9 cellular contexts compared by ENCODE assay signal in genomic region chr22:41216984-41217383, GRCh38. TPM values are rescaled to one million over a fixed set of nuclear protein-coding genes. Genes with fewer than 3 reads are reported as not detected.
A peak's percentile ranks its signal among the peaks of the same experiment; 100 is the strongest.
DNase-seq lines count a peak whose midpoint lies in the region; ATAC-seq lines count a peak whose summit lies in the region.
"Had no signal": no experiment of that assay in that cellular context is flagged by ENCODE, and none has a peak within 500 bp of the region (broad histone marks: within the 10 kb centered on the region; RNA-seq: fewer than 3 reads in every experiment).

No MANE protein-coding gene starts in this region.

- H3K4me1 Mint-ChIP-seq in dendritic cell treated with granulocyte-macrophage colony-stimulating factor and Interleukin-4, amounts not matched to agents 40 ng/mL and 50 ng/mL, for 4 days (ENCODE audit: low read depth), result peaks cover 27% of the 10 kb centered on the region

- H3K36me3 ChIP-seq in BLaER1, result peaks cover 80% of the 10 kb centered on the region

- peaks cover 34% of the 10 kb centered on the region for H3K9me3 ChIP-seq in BLaER1

- no peaks in the 10 kb centered on the region for H3K9me3 Mint-ChIP-seq in dendritic cell treated with granulocyte-macrophage colony-stimulating factor and Interleukin-4, amounts not matched to agents 40 ng/mL and 50 ng/mL, for 4 days

- intact Hi-C loops in dendritic cell treated with granulocyte-macrophage colony-stimulating factor and Interleukin-4, amounts not matched to agents 40 ng/mL and 50 ng/mL, for 4 days (cut with micrococcal nuclease), result loop anchor here (1.0 to 5.0 kb wide), 2 partner anchors 9 to 70 kb away; partner anchors contain the start of gene RANGAP1

- H3K27me3 Mint-ChIP-seq in dendritic cell treated with granulocyte-macrophage colony-stimulating factor and Interleukin-4, amounts not matched to agents 40 ng/mL and 50 ng/mL, for 4 days, result no peaks in the 10 kb centered on the region

- peak overlapping the region; percentile 19 for H3K4me3 Mint-ChIP-seq in dendritic cell treated with granulocyte-macrophage colony-stimulating factor and Interleukin-4, amounts not matched to agents 40 ng/mL and 50 ng/mL, for 4 days

- H3K36me3 Mint-ChIP-seq in dendritic cell treated with granulocyte-macrophage colony-stimulating factor and Interleukin-4, amounts not matched to agents 40 ng/mL and 50 ng/mL, for 4 days (ENCODE audit: low read depth), result peaks cover 82% of the 10 kb centered on the region

- peak overlapping the region; percentile 79 for H3K4me2 ChIP-seq in BLaER1

- ATAC-seq in HG03432 (IDR thresholded peaks at IDR 0.05; ENCODE audit: unreplicated experiment), result no peak

- peak overlapping the region; percentile 3; the same call in 1 of the 2 replicates for H3K4me3 ChIP-seq in BLaER1
- H3K4me3 ChIP-seq: cardiac muscle cell had no signal

- H3K9ac ChIP-seq in BLaER1, result peak overlapping the region; percentile 61

- peak overlapping the region; percentile 84 for H3K27ac Mint-ChIP-seq in dendritic cell treated with granulocyte-macrophage colony-stimulating factor and Interleukin-4, amounts not matched to agents 40 ng/mL and 50 ng/mL, for 4 days

- peaks cover 24% of the 10 kb centered on the region for H3K4me1 ChIP-seq in BLaER1

- no peaks in the 10 kb centered on the region for H3K27me3 ChIP-seq in BLaER1
- H3K27me3 ChIP-seq: cardiac muscle cell had no signal

- peak overlapping the region; percentile 78 for H3K27ac ChIP-seq in BLaER1
- H3K27ac ChIP-seq: cardiac muscle cell had no signal

- no peaks in the 10 kb centered on the region for H4K20me1 ChIP-seq in BLaER1

- DNase-seq in NCI-H2196 (lab: John Stamatoyannopoulos, UW; ENCODE audit: unreplicated experiment) (peak; percentile 70), myocyte (ENCODE audit: low read depth) (peak; percentile 80), GM19238 (ENCODE audit: insufficient read length, low spot score) (no peak), NCI-H187 treated with DMSO at 0.1 percent for 48 hours (lab: John Stamatoyannopoulos, UW) (no peak), cerebellum (ENCODE audit: low spot score) (no peak)

RNA-seq across cellular contexts. Expression of gene L3MBTL2, which starts 11.9 kb away (rescaled TPM):
- 14.5 and 17.7 TPM in 2 replicates for total RNA-seq in myocyte
- polyA plus RNA-seq in myocyte (2012), result 15.1 TPM
- total RNA-seq in cerebellum, result 16.6 TPM

RNA-seq across cellular contexts. Expression of gene CHADL, which starts 23.7 kb away (rescaled TPM):
- total RNA-seq in myocyte (4.0 and 11.8 TPM in 2 replicates), cerebellum (2.4 TPM)
- polyA plus RNA-seq in myocyte (2012), result 1.3 TPM

Comparison
In these comparisons a context has a peak if more than half of its experiments do, and no peak if none do; other contexts are left out.
1. DNase-seq: peak in NCI-H2196 (single experiment) and myocyte (single experiment); none in GM19238 (single experiment), NCI-H187 treated with DMSO at 0.1 percent for 48 hours (single experiment) and cerebellum (single experiment).